3 cellular contexts compared by ENCODE assay signal in the genomic region with DNA sequence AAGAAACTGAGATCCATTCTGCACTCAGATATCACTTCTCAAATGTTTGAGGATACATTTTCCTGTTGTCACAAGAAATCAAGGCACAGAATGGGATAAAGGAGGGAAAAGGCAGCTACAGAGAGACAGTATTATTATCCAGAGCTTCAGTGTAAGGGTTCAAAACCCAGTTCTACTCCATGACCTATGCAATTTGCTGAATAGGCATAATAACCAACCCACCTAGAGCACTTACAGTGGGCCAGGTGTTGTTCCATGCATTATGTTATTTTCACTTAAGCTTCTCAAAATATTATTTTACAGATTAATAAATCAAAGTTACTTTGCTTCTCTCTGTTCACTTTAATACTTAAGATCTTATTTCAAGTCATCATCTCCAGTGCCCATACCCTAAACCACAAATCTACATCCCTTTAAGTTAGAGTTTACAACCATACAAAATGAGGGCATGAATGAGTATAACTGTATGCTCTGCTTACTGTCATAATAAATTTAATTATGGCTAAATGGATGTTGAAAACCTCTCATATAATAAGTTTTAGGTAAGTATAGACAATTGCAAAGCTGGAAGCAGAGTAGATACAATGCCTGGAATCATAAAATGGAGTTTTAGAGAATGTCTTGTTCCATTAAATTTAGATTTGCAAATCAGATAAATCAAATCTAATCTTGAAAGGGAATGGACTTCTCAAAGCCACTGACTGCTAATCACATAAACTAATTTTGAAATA.
A peak's percentile ranks its signal among the peaks of the same experiment; 100 is the strongest.
TF ChIP-seq lines count a peak whose summit lies in the region.

No MANE protein-coding gene starts in this region.

TF ChIP-seq in HepG2, 621 proteins besides CTCF, POLR2A, EP300 and RAD21:
- TF ChIP-seq KDM5A (IDR thresholded peaks at IDR 0.05; ENCODE audit: borderline replicate concordance, low read length) (no peak), ELF4 (CRISPR knock-in tag; IDR thresholded peaks at IDR 0.05; ENCODE audit: borderline replicate concordance) (no peak), CCDC6 (CRISPR knock-in tag; IDR thresholded peaks at IDR 0.05) (no peak), MAFF (IDR thresholded peaks at IDR 0.05; ENCODE audit: low read depth, low read length) (peak; percentile 88), ZNF879 (CRISPR knock-in tag; IDR thresholded peaks at IDR 0.05) (no peak), MAFK (conservative IDR thresholded peaks at IDR 0.05 in 1 of 2, IDR thresholded peaks at IDR 0.05 in 1 of 2; ENCODE audit: low read length in 2 of 2) (peak; percentile 89 to 93)
- TF ChIP-seq, protein P1, sequence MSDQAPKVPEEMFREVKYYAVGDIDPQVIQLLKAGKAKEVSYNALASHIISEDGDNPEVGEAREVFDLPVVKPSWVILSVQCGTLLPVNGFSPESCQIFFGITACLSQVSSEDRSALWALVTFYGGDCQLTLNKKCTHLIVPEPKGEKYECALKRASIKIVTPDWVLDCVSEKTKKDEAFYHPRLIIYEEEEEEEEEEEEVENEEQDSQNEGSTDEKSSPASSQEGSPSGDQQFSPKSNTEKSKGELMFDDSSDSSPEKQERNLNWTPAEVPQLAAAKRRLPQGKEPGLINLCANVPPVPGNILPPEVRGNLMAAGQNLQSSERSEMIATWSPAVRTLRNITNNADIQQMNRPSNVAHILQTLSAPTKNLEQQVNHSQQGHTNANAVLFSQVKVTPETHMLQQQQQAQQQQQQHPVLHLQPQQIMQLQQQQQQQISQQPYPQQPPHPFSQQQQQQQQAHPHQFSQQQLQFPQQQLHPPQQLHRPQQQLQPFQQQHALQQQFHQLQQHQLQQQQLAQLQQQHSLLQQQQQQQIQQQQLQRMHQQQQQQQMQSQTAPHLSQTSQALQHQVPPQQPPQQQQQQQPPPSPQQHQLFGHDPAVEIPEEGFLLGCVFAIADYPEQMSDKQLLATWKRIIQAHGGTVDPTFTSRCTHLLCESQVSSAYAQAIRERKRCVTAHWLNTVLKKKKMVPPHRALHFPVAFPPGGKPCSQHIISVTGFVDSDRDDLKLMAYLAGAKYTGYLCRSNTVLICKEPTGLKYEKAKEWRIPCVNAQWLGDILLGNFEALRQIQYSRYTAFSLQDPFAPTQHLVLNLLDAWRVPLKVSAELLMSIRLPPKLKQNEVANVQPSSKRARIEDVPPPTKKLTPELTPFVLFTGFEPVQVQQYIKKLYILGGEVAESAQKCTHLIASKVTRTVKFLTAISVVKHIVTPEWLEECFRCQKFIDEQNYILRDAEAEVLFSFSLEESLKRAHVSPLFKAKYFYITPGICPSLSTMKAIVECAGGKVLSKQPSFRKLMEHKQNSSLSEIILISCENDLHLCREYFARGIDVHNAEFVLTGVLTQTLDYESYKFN (CRISPR knock-in tag; conservative IDR thresholded peaks at IDR 0.05): no peak

TF ChIP-seq in SK-N-SH treated with all-trans-retinoic acid at 6 μM for 48 hours, 23 proteins besides CTCF, POLR2A, EP300 and RAD21:
- TF ChIP-seq ZNF70 (CRISPR knock-in tag; IDR thresholded peaks at IDR 0.05): peak; percentile 87
- peak; percentile 90 for TF ChIP-seq ISL1 (CRISPR knock-in tag; IDR thresholded peaks at IDR 0.05)
- peak; percentile 50; the same call in 1 of the 2 replicates for TF ChIP-seq ESRRG (CRISPR knock-in tag; IDR thresholded peaks at IDR 0.05)
- no peak for TF ChIP-seq OSR1 (CRISPR knock-in tag; IDR thresholded peaks at IDR 0.05)
- no peak for TF ChIP-seq ZC3H10 (CRISPR knock-in tag; IDR thresholded peaks at IDR 0.05)
- no peak; the same call in 1 of the 2 replicates for TF ChIP-seq ZNF8 (CRISPR knock-in tag; IDR thresholded peaks at IDR 0.05)
- TF ChIP-seq, protein P2, sequence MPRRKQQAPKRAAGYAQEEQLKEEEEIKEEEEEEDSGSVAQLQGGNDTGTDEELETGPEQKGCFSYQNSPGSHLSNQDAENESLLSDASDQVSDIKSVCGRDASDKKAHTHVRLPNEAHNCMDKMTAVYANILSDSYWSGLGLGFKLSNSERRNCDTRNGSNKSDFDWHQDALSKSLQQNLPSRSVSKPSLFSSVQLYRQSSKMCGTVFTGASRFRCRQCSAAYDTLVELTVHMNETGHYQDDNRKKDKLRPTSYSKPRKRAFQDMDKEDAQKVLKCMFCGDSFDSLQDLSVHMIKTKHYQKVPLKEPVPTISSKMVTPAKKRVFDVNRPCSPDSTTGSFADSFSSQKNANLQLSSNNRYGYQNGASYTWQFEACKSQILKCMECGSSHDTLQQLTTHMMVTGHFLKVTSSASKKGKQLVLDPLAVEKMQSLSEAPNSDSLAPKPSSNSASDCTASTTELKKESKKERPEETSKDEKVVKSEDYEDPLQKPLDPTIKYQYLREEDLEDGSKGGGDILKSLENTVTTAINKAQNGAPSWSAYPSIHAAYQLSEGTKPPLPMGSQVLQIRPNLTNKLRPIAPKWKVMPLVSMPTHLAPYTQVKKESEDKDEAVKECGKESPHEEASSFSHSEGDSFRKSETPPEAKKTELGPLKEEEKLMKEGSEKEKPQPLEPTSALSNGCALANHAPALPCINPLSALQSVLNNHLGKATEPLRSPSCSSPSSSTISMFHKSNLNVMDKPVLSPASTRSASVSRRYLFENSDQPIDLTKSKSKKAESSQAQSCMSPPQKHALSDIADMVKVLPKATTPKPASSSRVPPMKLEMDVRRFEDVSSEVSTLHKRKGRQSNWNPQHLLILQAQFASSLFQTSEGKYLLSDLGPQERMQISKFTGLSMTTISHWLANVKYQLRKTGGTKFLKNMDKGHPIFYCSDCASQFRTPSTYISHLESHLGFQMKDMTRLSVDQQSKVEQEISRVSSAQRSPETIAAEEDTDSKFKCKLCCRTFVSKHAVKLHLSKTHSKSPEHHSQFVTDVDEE (CRISPR knock-in tag; IDR thresholded peaks at IDR 0.05): peak; percentile 60; the same call in 1 of the 2 replicates
- TF ChIP-seq, protein P3, sequence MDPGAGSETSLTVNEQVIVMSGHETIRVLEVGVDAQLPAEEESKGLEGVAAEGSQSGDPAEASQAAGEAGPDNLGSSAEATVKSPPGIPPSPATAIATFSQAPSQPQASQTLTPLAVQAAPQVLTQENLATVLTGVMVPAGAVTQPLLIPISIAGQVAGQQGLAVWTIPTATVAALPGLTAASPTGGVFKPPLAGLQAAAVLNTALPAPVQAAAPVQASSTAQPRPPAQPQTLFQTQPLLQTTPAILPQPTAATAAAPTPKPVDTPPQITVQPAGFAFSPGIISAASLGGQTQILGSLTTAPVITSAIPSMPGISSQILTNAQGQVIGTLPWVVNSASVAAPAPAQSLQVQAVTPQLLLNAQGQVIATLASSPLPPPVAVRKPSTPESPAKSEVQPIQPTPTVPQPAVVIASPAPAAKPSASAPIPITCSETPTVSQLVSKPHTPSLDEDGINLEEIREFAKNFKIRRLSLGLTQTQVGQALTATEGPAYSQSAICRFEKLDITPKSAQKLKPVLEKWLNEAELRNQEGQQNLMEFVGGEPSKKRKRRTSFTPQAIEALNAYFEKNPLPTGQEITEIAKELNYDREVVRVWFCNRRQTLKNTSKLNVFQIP (CRISPR knock-in tag; IDR thresholded peaks at IDR 0.05; ENCODE audit: borderline replicate concordance, low read depth): peak; percentile 57; the same call in 1 of the 2 replicates
- TF ChIP-seq ZFP3 (CRISPR knock-in tag; IDR thresholded peaks at IDR 0.05): peak; percentile 31; the same call in 1 of the 2 replicates
- TF ChIP-seq GLIS3 (CRISPR knock-in tag; IDR thresholded peaks at IDR 0.05): peak; percentile 18; the same call in 1 of the 2 replicates
- peak; percentile 72 for TF ChIP-seq TCF4 (CRISPR knock-in tag; IDR thresholded peaks at IDR 0.05; ENCODE audit: borderline replicate concordance)

TF ChIP-seq in H1, 55 proteins besides CTCF, POLR2A, EP300 and RAD21:
- no peak for TF ChIP-seq CREB1 (IDR thresholded peaks at IDR 0.05)
- no peak for TF ChIP-seq ZNF274 (IDR thresholded peaks at IDR 0.05; ENCODE audit: borderline replicate concordance, extremely low read depth, low read length)
- peak; percentile 69 for TF ChIP-seq MAFK (IDR thresholded peaks at IDR 0.05; ENCODE audit: low read depth, low read length)
- no peak for TF ChIP-seq RBBP5 (IDR thresholded peaks at IDR 0.05; ENCODE audit: borderline replicate concordance, low read depth, low read length)
TF ChIP-seq in H1: peak in this region for 1.
